In the genomic region with DNA sequence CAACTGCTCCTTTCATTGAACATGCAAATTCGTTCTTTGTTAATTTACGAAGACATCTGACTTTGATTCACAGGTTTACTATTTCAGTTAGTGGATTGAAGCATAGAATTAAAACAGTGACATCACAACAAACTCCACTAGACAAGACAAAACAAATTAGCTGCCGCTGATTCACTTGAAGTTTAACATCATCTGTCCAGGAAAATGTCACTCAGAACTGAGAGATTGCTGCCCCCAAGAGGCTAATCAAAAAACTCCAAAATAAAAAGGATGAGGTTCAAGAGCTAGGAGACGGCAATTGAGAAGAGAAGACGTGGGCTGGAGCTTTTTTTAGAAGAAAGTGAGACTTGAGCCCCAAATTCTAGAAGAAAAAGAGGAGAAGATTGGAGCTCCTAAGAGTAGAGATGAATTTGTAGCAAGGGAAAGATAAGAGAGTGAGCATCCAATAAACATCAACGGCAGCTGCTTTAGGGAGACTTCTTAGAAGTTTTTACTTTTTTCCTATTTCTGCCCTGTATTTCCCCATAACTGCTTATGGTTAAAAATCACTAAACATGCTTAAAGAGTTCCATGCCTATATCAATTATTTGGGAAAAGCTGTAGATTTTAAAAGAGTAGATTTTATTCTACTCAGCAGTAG, we compare ENCODE assay signal across 8 cellular contexts. TPM values are rescaled to one million over a fixed set of nuclear protein-coding genes. Genes with fewer than 3 reads are reported as not detected.
DNase-seq lines count a peak whose midpoint lies in the region; ATAC-seq, FAIRE-seq and TF ChIP-seq lines count a peak whose summit lies in the region.

No MANE protein-coding gene starts in this region.

- intact Hi-C loops in tibial artery (cut with DNase I; ENCODE audit: low total_unique reads), result no loop called here

- no peaks in the 10 kb centered on the region for H3K36me3 Mint-ChIP-seq in activated T-helper 17 cell treated with anti-CD3 and anti-CD28 coated beads, Interleukin-2, amount 50 U/mL, for 72 hours (ENCODE audit: low read depth)

- no peaks in the 10 kb centered on the region for H3K36me3 ChIP-seq in tibial artery

- no peaks in the 10 kb centered on the region for H3K4me1 Mint-ChIP-seq in activated T-helper 17 cell treated with anti-CD3 and anti-CD28 coated beads, Interleukin-2, amount 50 U/mL, for 72 hours

- no peaks in the 10 kb centered on the region for H3K27me3 ChIP-seq in tibial artery

- H3K27ac ChIP-seq in A549 (no peak overlapping the region), tibial artery (no peak overlapping the region)

- no peak overlapping the region for H3K27ac Mint-ChIP-seq in activated T-helper 17 cell treated with anti-CD3 and anti-CD28 coated beads, Interleukin-2, amount 50 U/mL, for 72 hours

- H3K4me3 ChIP-seq in A549 (no peak overlapping the region), tibial artery (no peak overlapping the region)

- TF ChIP-seq POLR2A in A549 (IDR thresholded peaks at IDR 0.05; ENCODE audit: low read length), result no peak

- no peaks in the 10 kb centered on the region for H3K9me3 Mint-ChIP-seq in activated T-helper 17 cell treated with anti-CD3 and anti-CD28 coated beads, Interleukin-2, amount 50 U/mL, for 72 hours

- TF ChIP-seq RAD21 in A549 (conservative IDR thresholded peaks at IDR 0.05 in 1 of 2, IDR thresholded peaks at IDR 0.05 in 1 of 2), result peak; percentile 61 to 64

- no peak for FAIRE-seq in A549 (lab: Jason Lieb, UNC)

- 7% methylated on average over 6 of the region's 6 CpGs for WGBS in A549 (ENCODE audit: missing lambda C conversion rate)

- H3K9me3 ChIP-seq in A549 (no peaks in the 10 kb centered on the region), tibial artery (no peaks in the 10 kb centered on the region)

- peak; percentile 83 to 87; a peak in 4 of 6 replicates for ATAC-seq in A549
- peak; percentile 73 for ATAC-seq in HG02642 (IDR thresholded peaks at IDR 0.05; ENCODE audit: poor library complexity, unreplicated experiment)
- ATAC-seq in activated T-helper 17 cell treated with anti-CD3 and anti-CD28 coated beads, Interleukin-2, amount 50 U/mL, for 72 hours (replicated peaks), result peak; percentile 50

- H3K4me1 ChIP-seq in A549, result no peaks in the 10 kb centered on the region
- no peaks in the 10 kb centered on the region for H3K4me1 ChIP-seq in tibial artery

- peaks cover 4% of the 10 kb centered on the region for H3K27me3 Mint-ChIP-seq in activated T-helper 17 cell treated with anti-CD3 and anti-CD28 coated beads, Interleukin-2, amount 50 U/mL, for 72 hours

- H3K4me2 ChIP-seq in A549, result peak overlapping the region; percentile 55

- TF ChIP-seq EP300 in A549 (IDR thresholded peaks at IDR 0.05), result no peak

- POLR2A ChIA-PET in A549 (lab: Yijun Ruan, JAX), result no interaction called here

- CTCF ChIA-PET in A549 (lab: Yijun Ruan, JAX), result interaction anchor here (1.0 to 2.8 kb wide), 18 partner anchors 10 to 1412 kb away, joined by 3 to 15 read pairs (median 4); no protein-coding TSS in a partner anchor

- TF ChIP-seq CTCF in A549 (IDR thresholded peaks at IDR 0.05) (peak; percentile 60), tibial artery (IDR thresholded peaks at IDR 0.05) (peak; percentile 33 to 37)

- H3K4me3 Mint-ChIP-seq in activated T-helper 17 cell treated with anti-CD3 and anti-CD28 coated beads, Interleukin-2, amount 50 U/mL, for 72 hours, result no peak overlapping the region

- DNase-seq in A549 (ENCODE audit: low read depth in 1 of 2, low spot score in 1 of 2) (peak; percentile 15 to 30), ELF-1 (ENCODE audit: low read depth, low spot score) (peak; percentile 31), NCI-H187 treated with DMSO at 0.1 percent for 48 hours (lab: John Stamatoyannopoulos, UW) (peak; percentile 73), hepatic stellate cell (ENCODE audit: low spot score) (peak; percentile 7), tibial artery (no peak), cortex of kidney (lab: John Stamatoyannopoulos, UW) (no peak)

TF ChIP-seq in A549, 52 proteins besides CTCF, POLR2A, EP300 and RAD21:
- TF ChIP-seq POLR2AphosphoS2 (conservative IDR thresholded peaks at IDR 0.05; ENCODE audit: low read length) (no peak), PHF8 (IDR thresholded peaks at IDR 0.05; ENCODE audit: borderline replicate concordance, low read depth) (no peak), NFE2L2 (conservative IDR thresholded peaks at IDR 0.05; ENCODE audit: low read length) (no peak), FOXS1 (CRISPR knock-in tag; IDR thresholded peaks at IDR 0.05) (no peak), HOXA7 (CRISPR knock-in tag; IDR thresholded peaks at IDR 0.05) (no peak), CHD4 (IDR thresholded peaks at IDR 0.05; ENCODE audit: borderline replicate concordance) (no peak), SMC3 (IDR thresholded peaks at IDR 0.05) (peak; percentile 33; the same call in 1 of the 3 replicates), RARB (CRISPR knock-in tag; IDR thresholded peaks at IDR 0.05) (no peak)
TF ChIP-seq in A549: peak in this region for 1.

RNA-seq across cellular contexts. Expression of a gene that starts 40.8 kb away (rescaled TPM):
- polyA plus RNA-seq in A549 (2011; rRNA removed), result 22.5 and 28.4 TPM in 2 replicates
- 5.4 and 5.8 TPM in 2 replicates for polyA plus RNA-seq in A549 (2012; cell fraction: cytosol; rRNA removed)
- 6.5 and 10.3 TPM in 2 replicates for polyA plus RNA-seq in A549 (2012; cell fraction: nucleus; rRNA removed)
- 17.0 to 20.2 TPM (median 18.6 TPM) in 3 replicates for polyA plus RNA-seq in A549 (2017; fragmentation: RNase III; extraction: RNeasy Plus Mini Kit Qiagen cat#74134 plus additional on column Dnase treatment)
- 14.5 and 14.8 TPM in 2 replicates for polyA minus RNA-seq in A549 (2011; rRNA and poly(A)+ RNA removed)
- 10 to 100 TPM; 57.2 to 71.4 TPM for total RNA-seq in activated T-helper 17 cell treated with anti-CD3 and anti-CD28 coated beads, Interleukin-2, amount 50 U/mL, for 72 hours

Comparison
In these comparisons a context has a peak if more than half of its experiments do, and no peak if none do; other contexts are left out.
1. DNase-seq: peak in A549 (2 of 2), ELF-1 (single experiment), NCI-H187 treated with DMSO at 0.1 percent for 48 hours (single experiment) and hepatic stellate cell (single experiment); none in tibial artery (0 of 2) and cortex of kidney (single experiment).
2. Peak in every context shown above with its lines, with median percentiles within 50 percentile points of each other: ATAC-seq.